Comparison of ENCODE assay signal across 18 cellular contexts in genomic region chr11:68365943-68366435, GRCh38.
"Had no signal": no experiment of that assay in that cellular context is flagged by ENCODE, and none has a peak within 500 bp of the region (broad histone marks: within the 10 kb centered on the region; RNA-seq: fewer than 3 reads in every experiment).

No MANE protein-coding gene starts in this region.

- H2AFZ ChIP-seq: hepatocyte had no signal

- ATAC-seq: foreskin keratinocyte, right cardiac atrium had no signal

- H3K27me3 ChIP-seq: colonic mucosa, foreskin keratinocyte, hepatocyte, ovary, uterus had no signal

- H3K27ac ChIP-seq: colonic mucosa, foreskin keratinocyte, hepatocyte, neutrophil, ovary, uterus had no signal

- H3K36me3 ChIP-seq: colonic mucosa, neutrophil, ovary, uterus had no signal

- H3K9me3 ChIP-seq: colonic mucosa, neutrophil, ovary, uterus had no signal

- H3K79me2 ChIP-seq: hepatocyte had no signal

- H3K4me2 ChIP-seq: hepatocyte had no signal

- H3K4me3 Mint-ChIP-seq: endodermal cell, nephron, type B pancreatic cell had no signal

- H3K36me3 Mint-ChIP-seq: naive B cell had no signal

- H3K4me3 ChIP-seq: colonic mucosa, hepatocyte, ovary, uterus had no signal

- H3K9me3 Mint-ChIP-seq: naive B cell, nephron, type B pancreatic cell had no signal

- H3K4me1 ChIP-seq: colonic mucosa, foreskin keratinocyte had no signal

- H3K4me1 Mint-ChIP-seq: endodermal cell had no signal

- DNase-seq: colonic mucosa; effector CD4-positive, alpha-beta T cell; endodermal cell; erythroblast; foreskin keratinocyte; head of caudate nucleus; mesendoderm; naive B cell; ovary; small intestine; stimulated activated CD4-positive, alpha-beta T cell treated with anti-CD3 and anti-CD28 coated beads, Interleukin-12 subunit alpha, Interleukin-12 subunit beta, amount 100 ng/mL, for 4 hours; stimulated activated naive CD4-positive, alpha-beta T cell treated with Interleukin-2 at 50 U/mL for 16 hours; uterus had no signal

- H3K27me3 Mint-ChIP-seq: type B pancreatic cell had no signal

- H3K27ac Mint-ChIP-seq: nephron, type B pancreatic cell had no signal
